In genomic region chr4:122622400-122622799, GRCh38 we compare ENCODE assay signal across 26 cellular contexts. TPM values are rescaled to one million over a fixed set of nuclear protein-coding genes. Genes with fewer than 3 reads are reported as not detected.
"Had no signal": no experiment of that assay in that cellular context is flagged by ENCODE, and none has a peak within 500 bp of the region (broad histone marks: within the 10 kb centered on the region; RNA-seq: fewer than 3 reads in every experiment).

No MANE protein-coding gene starts in this region.

- DNase-seq: effector memory CD8-positive, alpha-beta T cell; gastrocnemius medialis; heart right ventricle; hypothalamus; kidney glomerular epithelial cell; mesendoderm; naive B cell; occipital lobe; pancreas; right cardiac atrium; small intestine; stimulated activated CD4-positive, alpha-beta T cell treated with anti-CD3 and anti-CD28 coated beads, Interleukin-12 subunit alpha, Interleukin-12 subunit beta, amount 100 ng/mL, for 4 hours; stimulated activated naive CD4-positive, alpha-beta T cell; stomach; substantia nigra; transverse colon had no signal

- H3K4me1 Mint-ChIP-seq: naive B cell, nephron had no signal

- H3K27me3 Mint-ChIP-seq: effector memory CD8-positive, alpha-beta T cell; progenitor cell of endocrine pancreas had no signal

- H3K9me3 Mint-ChIP-seq: effector memory CD8-positive, alpha-beta T cell; naive B cell; nephron had no signal

- H3K4me3 ChIP-seq: esophagus muscularis mucosa, gastrocnemius medialis, heart right ventricle, pancreas, stomach, thoracic aorta, transverse colon had no signal

- H3K27ac ChIP-seq: epithelial cell of prostate, esophagus muscularis mucosa, gastrocnemius medialis, heart right ventricle, pancreas, stomach, thoracic aorta, transverse colon had no signal

- FAIRE-seq: islet of Langerhans, pancreas, small intestine had no signal

- H3K4me1 ChIP-seq: esophagus muscularis mucosa, gastrocnemius medialis, heart right ventricle, pancreas, stomach, transverse colon had no signal

- H3K27ac Mint-ChIP-seq: effector memory CD8-positive, alpha-beta T cell; naive B cell; nephron; progenitor cell of endocrine pancreas had no signal

- ATAC-seq: effector memory CD8-positive, alpha-beta T cell; gastrocnemius medialis; heart right ventricle; pancreas; right cardiac atrium had no signal

- H3K36me3 Mint-ChIP-seq: naive B cell had no signal

- H3K36me3 ChIP-seq: esophagus muscularis mucosa, gastrocnemius medialis, heart right ventricle, pancreas, stomach, thoracic aorta, transverse colon had no signal

- H3K27me3 ChIP-seq: esophagus muscularis mucosa, gastrocnemius medialis, heart right ventricle, pancreas, stomach, transverse colon had no signal

- H3K4me3 Mint-ChIP-seq: effector memory CD8-positive, alpha-beta T cell; naive B cell; nephron had no signal

- H3K9me3 ChIP-seq: esophagus muscularis mucosa, gastrocnemius medialis, heart right ventricle, pancreas, stomach, thoracic aorta, transverse colon had no signal

RNA-seq across cellular contexts. Expression of gene IL21, which starts 1.5 kb away (rescaled TPM):
- total RNA-seq: esophagus muscularis mucosa, fibroblast of villous mesenchyme, gastrocnemius medialis, heart right ventricle, liver, lung microvascular endothelial cell, occipital lobe, pancreas, progenitor cell of endocrine pancreas, right cardiac atrium, stomach, thoracic aorta, ureter had no signal
- polyA plus RNA-seq: heart right ventricle, liver, pancreas, right cardiac atrium, small intestine, stomach had no signal
